ENCODE assay signal across 8 cellular contexts in genomic region chr15:43826029-43826507, GRCh38. TPM values are rescaled to one million over a fixed set of nuclear protein-coding genes. Genes with fewer than 3 reads are reported as not detected.
DNase-seq lines count a peak whose midpoint lies in the region; ATAC-seq and TF ChIP-seq lines count a peak whose summit lies in the region.

No MANE protein-coding gene starts in this region.

- peak overlapping the region; percentile 85 for H3K4me3 Mint-ChIP-seq in neural progenitor cell

- peaks cover 15% of the 10 kb centered on the region for H3K36me3 Mint-ChIP-seq in neural progenitor cell

- peaks cover 25% of the 10 kb centered on the region for H3K4me1 Mint-ChIP-seq in neural progenitor cell

- H3K4me3 ChIP-seq in BLaER1 = peak overlapping the region; percentile 76
- H3K4me3 ChIP-seq in MM.1S (ENCODE audit: low read length) = peak overlapping the region; percentile 85; the same call in 1 of the 2 replicates
- peak overlapping the region; percentile 49 for H3K4me3 ChIP-seq in colonic mucosa
- peak overlapping the region; percentile 51 for H3K4me3 ChIP-seq in neural progenitor cell

- H3K79me2 ChIP-seq in MM.1S (ENCODE audit: low read length) (peaks cover 74% of the 10 kb centered on the region), neural progenitor cell (ENCODE audit: low read depth) (peaks cover 53% of the 10 kb centered on the region)

- H3K9me2 ChIP-seq in MM.1S (replicated peaks; ENCODE audit: insufficient read depth, low read length) = no peaks in the 10 kb centered on the region

- peak overlapping the region; percentile 85 for H3K9ac ChIP-seq in BLaER1
- H3K9ac ChIP-seq in MM.1S (ENCODE audit: low read length) = peak overlapping the region; percentile 89
- no peak overlapping the region for H3K9ac ChIP-seq in colonic mucosa (ENCODE audit: low read depth in 2 of 2, low read length in 2 of 2)
- H3K9ac ChIP-seq in neural progenitor cell = no peak overlapping the region

- H3K27me3 ChIP-seq in BLaER1 = no peaks in the 10 kb centered on the region
- no peaks in the 10 kb centered on the region for H3K27me3 ChIP-seq in MM.1S (replicated peaks; ENCODE audit: insufficient read depth, low read length)
- H3K27me3 ChIP-seq in colonic mucosa = no peaks in the 10 kb centered on the region
- H3K27me3 ChIP-seq in neural progenitor cell = no peaks in the 10 kb centered on the region

- peaks cover 5% of the 10 kb centered on the region for H3K9me3 Mint-ChIP-seq in neural progenitor cell

- intact Hi-C loops in colonic mucosa (cut with DNase I) = no loop called here

- peak overlapping the region; percentile 82 for H3K4me2 ChIP-seq in BLaER1
- H3K4me2 ChIP-seq in MM.1S (ENCODE audit: low read depth, low read length) = peak overlapping the region; percentile 19; the same call in 1 of the 2 replicates
- H3K4me2 ChIP-seq in neural progenitor cell = peak overlapping the region; percentile 79

- TF ChIP-seq CTCF in MM.1S (IDR thresholded peaks at IDR 0.05; ENCODE audit: low read length) (no peak), colonic mucosa (IDR thresholded peaks at IDR 0.05) (no peak), neural progenitor cell (IDR thresholded peaks at IDR 0.05) (no peak)

- no peak for ATAC-seq in HG03378 (IDR thresholded peaks at IDR 0.05; ENCODE audit: unreplicated experiment)
- ATAC-seq in GM18907 (IDR thresholded peaks at IDR 0.05; ENCODE audit: unreplicated experiment) = no peak

- H3K4me1 ChIP-seq in BLaER1 = peaks cover 82% of the 10 kb centered on the region
- H3K4me1 ChIP-seq in MM.1S (ENCODE audit: low read length) = peaks cover 7% of the 10 kb centered on the region
- peaks cover 14% of the 10 kb centered on the region for H3K4me1 ChIP-seq in colonic mucosa
- peaks cover 16% of the 10 kb centered on the region for H3K4me1 ChIP-seq in neural progenitor cell

- H3F3A ChIP-seq in MM.1S (ENCODE audit: insufficient read depth, low read length) (peaks cover 6% of the 10 kb centered on the region; the same call in 1 of the 2 replicates), neural progenitor cell (ENCODE audit: low read depth) (peaks cover 30% of the 10 kb centered on the region)

- peak overlapping the region; percentile 76 for H2AFZ ChIP-seq in MM.1S (ENCODE audit: low read length)
- H2AFZ ChIP-seq in neural progenitor cell (replicated peaks) = no peak overlapping the region

- H3K9me3 ChIP-seq in BLaER1 (no peaks in the 10 kb centered on the region), MM.1S (replicated peaks; ENCODE audit: insufficient read depth, low read length) (no peaks in the 10 kb centered on the region), colonic mucosa (no peaks in the 10 kb centered on the region), neural progenitor cell (ENCODE audit: low read depth) (peaks cover 5% of the 10 kb centered on the region)

- H3K27ac ChIP-seq in BLaER1 = peak overlapping the region; percentile 84
- peak overlapping the region; percentile 54; the same call in 1 of the 2 replicates for H3K27ac ChIP-seq in MM.1S (ENCODE audit: low read length)
- peak overlapping the region; percentile 53 for H3K27ac ChIP-seq in colonic mucosa
- H3K27ac ChIP-seq in neural progenitor cell = no peak overlapping the region

- H3K36me3 ChIP-seq in BLaER1 = peaks cover 20% of the 10 kb centered on the region; the same call in 1 of the 2 replicates
- H3K36me3 ChIP-seq in MM.1S (replicated peaks; ENCODE audit: insufficient read depth, low read length) = peaks cover 4% of the 10 kb centered on the region; the same call in 1 of the 2 replicates
- no peaks in the 10 kb centered on the region for H3K36me3 ChIP-seq in colonic mucosa
- peaks cover 5% of the 10 kb centered on the region for H3K36me3 ChIP-seq in neural progenitor cell

- peaks cover 2% of the 10 kb centered on the region for H3K27me3 Mint-ChIP-seq in neural progenitor cell (ENCODE audit: insufficient read depth, low read depth)

- H4K20me1 ChIP-seq in BLaER1 (peaks cover under 1% of the 10 kb centered on the region; the same call in 1 of the 2 replicates), MM.1S (ENCODE audit: insufficient read depth, low read length) (no peaks in the 10 kb centered on the region), neural progenitor cell (ENCODE audit: low read depth) (no peaks in the 10 kb centered on the region)

- no peak overlapping the region for H3K27ac Mint-ChIP-seq in neural progenitor cell

- DNase-seq in MM.1S (no peak), colonic mucosa (no peak), neural progenitor cell (ENCODE audit: low spot score) (no peak), cerebellar nuclear complex (lab: John Stamatoyannopoulos, UW) (no peak), NCI-H446 treated with DMSO at 0.1 percent for 48 hours (lab: John Stamatoyannopoulos, UW) (no peak)

RNA-seq across cellular contexts. Expression of gene WDR76, which starts 0.7 kb away (rescaled TPM):
- total RNA-seq in colonic mucosa (10 to 100 TPM in 1 of 2 donors, 1 to 10 TPM in 1; 6.8 to 20.7 TPM), neural progenitor cell (ENCODE audit: low replicate concordance) (31.5 and 32.6 TPM in 2 replicates)

RNA-seq across cellular contexts. Expression of gene MFAP1, which starts 1.6 kb away (rescaled TPM):
- 10 to 100 TPM; 20.7 to 27.8 TPM for total RNA-seq in colonic mucosa
- total RNA-seq in neural progenitor cell (ENCODE audit: low replicate concordance) = 42.4 and 47.3 TPM in 2 replicates

RNA-seq across cellular contexts. Expression of gene HYPK, which starts 25.7 kb away (rescaled TPM):
- total RNA-seq in colonic mucosa = 10 to 100 TPM in 1 of 2 donors, 1 to 10 TPM in 1; 5.0 to 25.7 TPM
- total RNA-seq in neural progenitor cell (ENCODE audit: low replicate concordance) = 6.7 and 8.3 TPM in 2 replicates

RNA-seq across cellular contexts. Expression of gene SERINC4, which starts 26.0 kb away (rescaled TPM):
- total RNA-seq in colonic mucosa = under 1 TPM; 0.21 to 0.44 TPM
- total RNA-seq in neural progenitor cell (ENCODE audit: low replicate concordance) = 0.50 TPM in 1 of 2 replicates, not detected in the other

RNA-seq across cellular contexts. Expression of gene SERF2, which starts 33.9 kb away (rescaled TPM):
- 1,000 to 10,000 TPM; 1,223 to 1,445 TPM for total RNA-seq in colonic mucosa
- 249 and 430 TPM in 2 replicates for total RNA-seq in neural progenitor cell (ENCODE audit: low replicate concordance)

Comparison
In these comparisons a context has a peak if more than half of its experiments do, and no peak if none do; other contexts are left out.
1. H3K4me2 ChIP-seq: peak in every context shown above with its lines; median percentile 82 in BLaER1; 79 in neural progenitor cell; 19 in MM.1S.
2. H3K9ac ChIP-seq: peak in BLaER1 (single experiment) and MM.1S (single experiment); none in colonic mucosa (0 of 2) and neural progenitor cell (single experiment).
3. Peak in every context shown above with its lines, with median percentiles within 50 percentile points of each other: H3K4me3 ChIP-seq.